13 cellular contexts compared by ENCODE assay signal in the genomic region with DNA sequence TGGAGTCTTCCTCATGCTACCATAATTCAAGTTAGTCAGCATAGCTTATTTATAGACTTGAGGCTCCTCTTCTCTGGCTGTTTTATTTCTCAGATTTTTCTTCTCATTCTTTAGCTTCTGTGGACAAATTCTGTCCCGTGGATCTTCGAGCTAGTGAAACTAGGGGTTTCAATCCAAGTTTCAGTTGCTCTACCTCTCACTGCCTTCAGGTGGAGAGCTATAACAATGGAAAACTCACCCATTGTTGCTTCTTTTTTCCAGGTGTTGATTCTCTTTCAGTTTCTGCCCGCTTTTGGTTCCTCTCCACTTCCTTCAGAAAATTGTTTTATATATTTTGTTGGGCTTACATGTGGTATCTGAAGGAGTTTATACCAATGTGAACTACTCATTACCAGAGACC.
DNase-seq lines count a peak whose midpoint lies in the region; ATAC-seq and TF ChIP-seq lines count a peak whose summit lies in the region.
"Had no signal": no experiment of that assay in that cellular context is flagged by ENCODE, and none has a peak within 500 bp of the region (broad histone marks: within the 10 kb centered on the region; RNA-seq: fewer than 3 reads in every experiment).

No MANE protein-coding gene starts in this region.

- peak; percentile 73 for ATAC-seq in GM23338
- ATAC-seq in HG02870 (IDR thresholded peaks at IDR 0.05; ENCODE audit: unreplicated experiment) = no peak
- ATAC-seq: Right ventricle myocardium inferior had no signal

- no peak overlapping the region for H2AFZ ChIP-seq in GM23338
- H2AFZ ChIP-seq in neural progenitor cell (replicated peaks) = no peak overlapping the region

- H3K4me3 Mint-ChIP-seq in GM23338 (no peak overlapping the region), neural progenitor cell (no peak overlapping the region)
- no peak overlapping the region for H3K4me3 Mint-ChIP-seq in activated T-cell treated with anti-CD3 and anti-CD28 coated beads, Interleukin-2, amount 50 U/mL, for 24 hours
- H3K4me3 Mint-ChIP-seq: IgD-negative memory B cell had no signal

- H3K9ac ChIP-seq in neural progenitor cell = no peak overlapping the region

- H3K4me1 Mint-ChIP-seq in GM23338 (no peaks in the 10 kb centered on the region; the same call in 2 of the 3 replicates), neural progenitor cell (no peaks in the 10 kb centered on the region)
- H3K4me1 Mint-ChIP-seq in activated T-cell treated with anti-CD3 and anti-CD28 coated beads, Interleukin-2, amount 50 U/mL, for 24 hours (ENCODE audit: low read depth) = peaks cover 3% of the 10 kb centered on the region
- H3K4me1 Mint-ChIP-seq: IgD-negative memory B cell had no signal

- DNase-seq in GM23338 (ENCODE audit: low spot score) (peak; percentile 76), MV-4-11 (lab: John Stamatoyannopoulos, UW) (peak; percentile 18), dermis blood vessel endothelial cell (peak; percentile 10), neural progenitor cell (ENCODE audit: low spot score) (peak; percentile 19), HEK293T (ENCODE audit: extremely low spot score) (no peak)
- DNase-seq in activated T-cell treated with anti-CD3 and anti-CD28 coated beads, Interleukin-2, amount 50 U/mL, for 24 hours = no peak
- DNase-seq: anterior cingulate cortex, DMS 273 treated with DMSO at 0.1 percent for 48 hours, NCI-H2227 treated with DMSO at 0.1 percent for 48 hours, retina had no signal

- H3K4me1 ChIP-seq in GM23338 (ENCODE audit: insufficient read depth) (no peaks in the 10 kb centered on the region), neural progenitor cell (no peaks in the 10 kb centered on the region)

- H3K4me3 ChIP-seq in GM23338 (no peak overlapping the region), neural progenitor cell (no peak overlapping the region)

- H3K4me2 ChIP-seq in GM23338 = no peak overlapping the region
- no peak overlapping the region for H3K4me2 ChIP-seq in neural progenitor cell

- no peaks in the 10 kb centered on the region for H4K20me1 ChIP-seq in GM23338 (replicated peaks; ENCODE audit: insufficient read depth)
- no peaks in the 10 kb centered on the region for H4K20me1 ChIP-seq in neural progenitor cell (ENCODE audit: low read depth)

- H3K36me3 ChIP-seq in GM23338 (ENCODE audit: insufficient read depth) = no peaks in the 10 kb centered on the region
- no peaks in the 10 kb centered on the region for H3K36me3 ChIP-seq in neural progenitor cell

- no peaks in the 10 kb centered on the region for H3K9me2 ChIP-seq in GM23338 (ENCODE audit: insufficient read depth)

- no peak overlapping the region for H3K27ac ChIP-seq in GM23338 (ENCODE audit: low read depth)
- no peak overlapping the region for H3K27ac ChIP-seq in neural progenitor cell

- H3F3A ChIP-seq in GM23338 (replicated peaks; ENCODE audit: low read depth) = no peaks in the 10 kb centered on the region
- H3F3A ChIP-seq in neural progenitor cell (ENCODE audit: low read depth) = no peaks in the 10 kb centered on the region

- H3K27ac Mint-ChIP-seq in GM23338 (0 out of 2 replicates have a peak overlapping the region, but pooled peaks have one; percentile 6), neural progenitor cell (no peak overlapping the region)
- no peak overlapping the region for H3K27ac Mint-ChIP-seq in activated T-cell treated with anti-CD3 and anti-CD28 coated beads, Interleukin-2, amount 50 U/mL, for 24 hours
- H3K27ac Mint-ChIP-seq: IgD-negative memory B cell had no signal

- H3K9me3 Mint-ChIP-seq in GM23338 (no peaks in the 10 kb centered on the region), neural progenitor cell (peaks cover 16% of the 10 kb centered on the region)
- H3K9me3 Mint-ChIP-seq in activated T-cell treated with anti-CD3 and anti-CD28 coated beads, Interleukin-2, amount 50 U/mL, for 24 hours = peaks cover 2% of the 10 kb centered on the region

- POLR2A ChIA-PET in HEK293T (lab: Yijun Ruan, JAX) = no interaction called here

- H3K9me3 ChIP-seq in neural progenitor cell (ENCODE audit: low read depth) = no peaks in the 10 kb centered on the region

- H3K27me3 ChIP-seq in GM23338 (ENCODE audit: insufficient read depth) = no peaks in the 10 kb centered on the region
- no peaks in the 10 kb centered on the region for H3K27me3 ChIP-seq in neural progenitor cell

- H3K79me2 ChIP-seq in GM23338 (replicated peaks; ENCODE audit: insufficient read depth) (no peaks in the 10 kb centered on the region), neural progenitor cell (ENCODE audit: low read depth) (no peaks in the 10 kb centered on the region)

- H3K36me3 Mint-ChIP-seq in GM23338 (ENCODE audit: low read depth) (no peaks in the 10 kb centered on the region), neural progenitor cell (no peaks in the 10 kb centered on the region)
- no peaks in the 10 kb centered on the region for H3K36me3 Mint-ChIP-seq in activated T-cell treated with anti-CD3 and anti-CD28 coated beads, Interleukin-2, amount 50 U/mL, for 24 hours (ENCODE audit: low read depth)

- CTCF ChIA-PET in HEK293T (lab: Yijun Ruan, JAX) = interaction anchor here (1.1 kb wide), 2 partner anchors 167 to 169 kb away, joined by 3 to 7 read pairs; no protein-coding TSS in a partner anchor

- peak; percentile 51 to 64 for TF ChIP-seq CTCF in GM23338 (conservative IDR thresholded peaks at IDR 0.05; ENCODE audit: low read depth in 2 of 2)
- TF ChIP-seq CTCF in neural progenitor cell (IDR thresholded peaks at IDR 0.05) = peak; percentile 29

- H3K27me3 Mint-ChIP-seq in GM23338 (ENCODE audit: insufficient read depth, low read depth, poor library complexity) = no peaks in the 10 kb centered on the region
- H3K27me3 Mint-ChIP-seq in neural progenitor cell (ENCODE audit: insufficient read depth, low read depth) = peaks cover 3% of the 10 kb centered on the region
- peaks cover 5% of the 10 kb centered on the region for H3K27me3 Mint-ChIP-seq in activated T-cell treated with anti-CD3 and anti-CD28 coated beads, Interleukin-2, amount 50 U/mL, for 24 hours

TF ChIP-seq in GM23338, 12 proteins besides CTCF, POLR2A, EP300 and RAD21 (continues in another document):
- TF ChIP-seq CREB1 (CRISPR knock-in tag; IDR thresholded peaks at IDR 0.05; ENCODE audit: low read depth) = no peak
- TF ChIP-seq ZNF114 (CRISPR knock-in tag; IDR thresholded peaks at IDR 0.05) = no peak
- TF ChIP-seq, protein P1, sequence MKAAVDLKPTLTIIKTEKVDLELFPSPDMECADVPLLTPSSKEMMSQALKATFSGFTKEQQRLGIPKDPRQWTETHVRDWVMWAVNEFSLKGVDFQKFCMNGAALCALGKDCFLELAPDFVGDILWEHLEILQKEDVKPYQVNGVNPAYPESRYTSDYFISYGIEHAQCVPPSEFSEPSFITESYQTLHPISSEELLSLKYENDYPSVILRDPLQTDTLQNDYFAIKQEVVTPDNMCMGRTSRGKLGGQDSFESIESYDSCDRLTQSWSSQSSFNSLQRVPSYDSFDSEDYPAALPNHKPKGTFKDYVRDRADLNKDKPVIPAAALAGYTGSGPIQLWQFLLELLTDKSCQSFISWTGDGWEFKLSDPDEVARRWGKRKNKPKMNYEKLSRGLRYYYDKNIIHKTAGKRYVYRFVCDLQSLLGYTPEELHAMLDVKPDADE (IDR thresholded peaks at IDR 0.05) = no peak
- TF ChIP-seq JUNB (IDR thresholded peaks at IDR 0.05; ENCODE audit: unreplicated experiment) = no peak

TF ChIP-seq in HEK293T, 16 proteins besides CTCF, POLR2A, EP300 and RAD21:
- no peak for TF ChIP-seq ELF4 (IDR thresholded peaks at IDR 0.05)
- no peak for TF ChIP-seq ZNF384 (IDR thresholded peaks at IDR 0.05)

Comparison
In these comparisons a context has a peak if more than half of its experiments do, and no peak if none do; other contexts are left out.
1. DNase-seq: peak in GM23338 (single experiment), MV-4-11 (single experiment), dermis blood vessel endothelial cell (single experiment) and neural progenitor cell (single experiment); none in activated T-cell treated with anti-CD3 and anti-CD28 coated beads, Interleukin-2, amount 50 U/mL, for 24 hours (single experiment) and HEK293T (single experiment).